ENCODE assay signal across 9 cellular contexts in genomic region chr1:12001249-12001917, GRCh38. TPM values are rescaled to one million over a fixed set of nuclear protein-coding genes. Genes with fewer than 3 reads are reported as not detected.
DNase-seq lines count a peak whose midpoint lies in the region; ATAC-seq and TF ChIP-seq lines count a peak whose summit lies in the region.
"Had no signal": no experiment of that assay in that cellular context is flagged by ENCODE, and none has a peak within 500 bp of the region (broad histone marks: within the 10 kb centered on the region; RNA-seq: fewer than 3 reads in every experiment).

No MANE protein-coding gene starts in this region.

- no peaks in the 10 kb centered on the region for H3K27me3 Mint-ChIP-seq in activated naive CD8-positive, alpha-beta T cell treated with anti-CD3 and anti-CD28 coated beads for 36 hours
- H3K27me3 Mint-ChIP-seq: central memory CD8-positive, alpha-beta T cell had no signal

- TF ChIP-seq CTCF in OCI-LY3 (IDR thresholded peaks at IDR 0.05; ENCODE audit: low read depth, low read length) (peak; percentile 65), testis (IDR thresholded peaks at IDR 0.05) (peak in 2 of 3 experiments; percentile 41 to 48)

- TF ChIP-seq POLR2A in testis (IDR thresholded peaks at IDR 0.05) = no peak

- intact Hi-C loops in testis (cut with DNase I; ENCODE audit: low total_unique reads) = no loop called here

- H3K4me1 Mint-ChIP-seq in activated naive CD8-positive, alpha-beta T cell treated with anti-CD3 and anti-CD28 coated beads for 36 hours = no peaks in the 10 kb centered on the region
- H3K4me1 Mint-ChIP-seq: central memory CD8-positive, alpha-beta T cell had no signal

- no peak overlapping the region for H3K4me3 Mint-ChIP-seq in activated naive CD8-positive, alpha-beta T cell treated with anti-CD3 and anti-CD28 coated beads for 36 hours
- H3K4me3 Mint-ChIP-seq: central memory CD8-positive, alpha-beta T cell had no signal

- H4K20me1 ChIP-seq in OCI-LY3 (ENCODE audit: insufficient read depth, low read length) = 0 out of 2 replicates have a peak, but pooled peaks cover 4% of the 10 kb centered on the region

- H3K36me3 ChIP-seq in OCI-LY3 (replicated peaks; ENCODE audit: low read depth, low read length) = peaks cover 35% of the 10 kb centered on the region
- H3K36me3 ChIP-seq in testis (ENCODE audit: low read depth, missing control alignments) = no peaks in the 10 kb centered on the region

- no peak for ATAC-seq in HG02588 (IDR thresholded peaks at IDR 0.05; ENCODE audit: unreplicated experiment)
- ATAC-seq in HG03439 (IDR thresholded peaks at IDR 0.05; ENCODE audit: unreplicated experiment) = no peak

- 77 to 88% methylated on average over 14 of the region's 14 CpGs for WGBS in testis, 2 donors

- H3K27me3 ChIP-seq in OCI-LY3 (ENCODE audit: low read depth, low read length) (no peaks in the 10 kb centered on the region), testis (no peaks in the 10 kb centered on the region)

- peaks cover 24% of the 10 kb centered on the region for H3K36me3 Mint-ChIP-seq in activated naive CD8-positive, alpha-beta T cell treated with anti-CD3 and anti-CD28 coated beads for 36 hours

- no peak overlapping the region for H3K4me2 ChIP-seq in OCI-LY3 (ENCODE audit: low read length)

- H3K4me1 ChIP-seq in OCI-LY3 (ENCODE audit: low read length) (peaks cover 24% of the 10 kb centered on the region), testis (no peaks in the 10 kb centered on the region)

- H3K9ac ChIP-seq in OCI-LY3 (ENCODE audit: low read length) = no peak overlapping the region

- no peaks in the 10 kb centered on the region for H3K79me2 ChIP-seq in OCI-LY3 (ENCODE audit: low read length)

- DNase-seq in SIG-M5 treated with dmso at 0.1 percent for 504 hours (lab: John Stamatoyannopoulos, UW; ENCODE audit: unreplicated experiment) (peak; percentile 21), SIG-M5 (lab: John Stamatoyannopoulos, UW) (no peak), islet precursor cell (peak; percentile 71), testis (peak; percentile 64)
- DNase-seq in activated naive CD8-positive, alpha-beta T cell treated with anti-CD3 and anti-CD28 coated beads for 36 hours = peak; percentile 44

- H3K9me3 Mint-ChIP-seq in activated naive CD8-positive, alpha-beta T cell treated with anti-CD3 and anti-CD28 coated beads for 36 hours = no peaks in the 10 kb centered on the region
- H3K9me3 Mint-ChIP-seq: central memory CD8-positive, alpha-beta T cell had no signal

- H3K27ac ChIP-seq in OCI-LY3 (ENCODE audit: low read length) (no peak overlapping the region), testis (no peak overlapping the region)

- H2AFZ ChIP-seq in OCI-LY3 (ENCODE audit: low read depth, low read length) = no peak overlapping the region

- H3K4me3 ChIP-seq in OCI-LY3 (ENCODE audit: low read length) = no peak overlapping the region
- no peak overlapping the region for H3K4me3 ChIP-seq in testis

- H3K9me3 ChIP-seq in OCI-LY3 (ENCODE audit: insufficient read depth, low read length) = no peaks in the 10 kb centered on the region
- H3K9me3 ChIP-seq in testis = no peaks in the 10 kb centered on the region

- peak overlapping the region; percentile 82 for H3K27ac Mint-ChIP-seq in activated naive CD8-positive, alpha-beta T cell treated with anti-CD3 and anti-CD28 coated beads for 36 hours

RNA-seq across cellular contexts. Expression of gene MIIP, which starts 17.9 kb away (rescaled TPM):
- 10 to 100 TPM; 21.0 to 22.2 TPM for total RNA-seq in activated naive CD8-positive, alpha-beta T cell treated with anti-CD3 and anti-CD28 coated beads for 36 hours
- 10 to 100 TPM; 69.8 to 83.9 TPM for total RNA-seq in testis
- polyA plus RNA-seq in testis (ENCODE audit: insufficient read depth, low read depth, low replicate concordance) = 44.5 TPM

RNA-seq across cellular contexts. Expression of gene MFN2, which starts 21.1 kb away (rescaled TPM):
- total RNA-seq in activated naive CD8-positive, alpha-beta T cell treated with anti-CD3 and anti-CD28 coated beads for 36 hours = 10 to 100 TPM; 78.1 to 84.2 TPM
- total RNA-seq in testis = 10 to 100 TPM; 77.5 to 95.3 TPM
- 80.0 TPM for polyA plus RNA-seq in testis (ENCODE audit: insufficient read depth, low read depth, low replicate concordance)
